ENCODE assay signal across 10 cellular contexts in genomic region chr20:58514321-58515239, GRCh38. TPM values are rescaled to one million over a fixed set of nuclear protein-coding genes. Genes with fewer than 3 reads are reported as not detected.
DNase-seq lines count a peak whose midpoint lies in the region; ATAC-seq and TF ChIP-seq lines count a peak whose summit lies in the region.
"Had no signal": no experiment of that assay in that cellular context is flagged by ENCODE, and none has a peak within 500 bp of the region (broad histone marks: within the 10 kb centered on the region; RNA-seq: fewer than 3 reads in every experiment).

No MANE protein-coding gene starts in this region.

- intact Hi-C loops in esophagus squamous epithelium (cut with DNase I), result no loop called here
- intact Hi-C loops in aorta (cut with DNase I), result loop anchor here (5.0 to 10.0 kb wide), 2 partner anchors 58 to 140 kb away; partner anchors contain the start of gene STX16 (in 1 of the 2)

- H3F3A ChIP-seq in SK-N-SH (replicated peaks; ENCODE audit: insufficient read depth), result no peaks in the 10 kb centered on the region

- H3K36me3 ChIP-seq in SK-N-SH (replicated peaks in 1 of 2; ENCODE audit: control insufficient read depth in 1 of 2, insufficient read depth in 2 of 2, low read length in 1 of 2) (no peaks in the 10 kb centered on the region), esophagus squamous epithelium (no peaks in the 10 kb centered on the region), aorta (ENCODE audit: control insufficient read depth in 1 of 2, insufficient read depth in 2 of 2, low read length in 1 of 2) (no peaks in the 10 kb centered on the region)

- ATAC-seq in SK-N-SH treated with all-trans-retinoic acid at 6 μM for 48 hours (no peak), aorta (ENCODE audit: low FRiP score) (peak; percentile 27), GM21619 (IDR thresholded peaks at IDR 0.05; ENCODE audit: unreplicated experiment) (no peak)
- ATAC-seq: activated CD4-positive, CD25-positive, alpha-beta regulatory T cell treated with anti-CD3 and anti-CD28 coated beads, Interleukin-2, amount 50 U/mL, for 24 hours had no signal

- no peaks in the 10 kb centered on the region for H4K20me1 ChIP-seq in SK-N-SH (ENCODE audit: insufficient read depth)

- 96% methylated on average over 45 of the region's 74 CpGs for WGBS in SK-N-SH (ENCODE audit: low lambda C conversion rate)
- 0 to 1% methylated on average over 1 to 16 of the region's 74 CpGs for WGBS in esophagus squamous epithelium, 2 donors
- 22 to 29% methylated on average over 56 to 74 of the region's 74 CpGs for WGBS in aorta, 2 donors

- H3K9me2 ChIP-seq in SK-N-SH, result no peaks in the 10 kb centered on the region

- no peak for TF ChIP-seq RAD21 in SK-N-SH (IDR thresholded peaks at IDR 0.05; ENCODE audit: low read length)

- TF ChIP-seq POLR2A in esophagus squamous epithelium (IDR thresholded peaks at IDR 0.05), result no peak

- CTCF ChIA-PET in SK-N-SH (lab: Yijun Ruan, JAX), result interaction anchor here (0.8 kb wide), 1 partner anchor 65 kb away, joined by 3 read pairs; no protein-coding TSS in a partner anchor

- no peak for TF ChIP-seq CTCF in SK-N-SH (IDR thresholded peaks at IDR 0.05)
- no peak for TF ChIP-seq CTCF in esophagus squamous epithelium (IDR thresholded peaks at IDR 0.05)

- H3K9ac ChIP-seq in SK-N-SH, result no peak overlapping the region

- H3K27ac ChIP-seq in SK-N-SH (ENCODE audit: low read depth in 2 of 2, low read length in 1 of 2) (no peak overlapping the region), esophagus squamous epithelium (no peak overlapping the region), aorta (ENCODE audit: low read depth in 1 of 2, low read length in 2 of 2) (no peak overlapping the region)
- H3K27ac ChIP-seq: A549 had no signal

- H3K4me2 ChIP-seq in SK-N-SH, result 0 out of 2 replicates have a peak overlapping the region, but pooled peaks have one; percentile 17

- H3K27me3 ChIP-seq in SK-N-SH (ENCODE audit: insufficient read depth), result no peaks in the 10 kb centered on the region
- peaks cover 0 to 48% (median 3%) of the 10 kb centered on the region in 4 donors for H3K27me3 ChIP-seq in esophagus squamous epithelium
- H3K27me3 ChIP-seq in aorta (ENCODE audit: control insufficient read depth in 1 of 2, insufficient read depth in 2 of 2, low read length in 1 of 2), result no peaks in the 10 kb centered on the region

- no peak for TF ChIP-seq EP300 in SK-N-SH (IDR thresholded peaks at IDR 0.05; ENCODE audit: borderline replicate concordance in 1 of 2, low read depth in 1 of 2, low read length in 1 of 2)

- DNase-seq in SK-N-SH (no peak), esophagus squamous epithelium (lab: John Stamatoyannopoulos, UW) (no peak), mesenteric fat pad (ENCODE audit: low spot score) (peak; percentile 72), aorta (no peak), amniotic stem cell (lab: John Stamatoyannopoulos, UW) (no peak)
- no peak for DNase-seq in activated CD4-positive, alpha-beta T cell treated with anti-CD3 and anti-CD28 coated beads for 4 hours

- POLR2A ChIA-PET in SK-N-SH (lab: Yijun Ruan, JAX), result no interaction called here

- H3K9me3 ChIP-seq in SK-N-SH, result no peaks in the 10 kb centered on the region
- H3K9me3 ChIP-seq in esophagus squamous epithelium, result no peaks in the 10 kb centered on the region
- no peaks in the 10 kb centered on the region for H3K9me3 ChIP-seq in aorta (ENCODE audit: control insufficient read depth, low read length)
- H3K9me3 ChIP-seq: A549 had no signal

- H3K79me2 ChIP-seq in SK-N-SH (ENCODE audit: insufficient read depth), result no peaks in the 10 kb centered on the region

- H3K4me1 ChIP-seq in SK-N-SH (ENCODE audit: control insufficient read depth in 1 of 2, insufficient read depth in 2 of 2, low read depth in 1 of 2, low read length in 1 of 2), result peaks cover 0 to 26% of the 10 kb centered on the region in 2 experiments; a peak in 2 of 4 replicates
- peaks cover 6 to 19% (median 12%) of the 10 kb centered on the region in 3 donors for H3K4me1 ChIP-seq in esophagus squamous epithelium
- no peaks in the 10 kb centered on the region for H3K4me1 ChIP-seq in aorta (ENCODE audit: control insufficient read depth in 1 of 2, insufficient read depth in 2 of 2, low read length in 2 of 2)
- H3K4me1 ChIP-seq: A549 had no signal

- H2AFZ ChIP-seq in SK-N-SH (ENCODE audit: low read depth), result no peak overlapping the region

- H3K4me3 ChIP-seq in SK-N-SH (ENCODE audit: low read depth in 2 of 2, low read length in 1 of 2), result no peak overlapping the region
- peak overlapping the region in 3 of 4 donors; percentile 25 to 51 (median 40) for H3K4me3 ChIP-seq in esophagus squamous epithelium
- H3K4me3 ChIP-seq in aorta (ENCODE audit: low read length in 2 of 2), result peak overlapping the region; percentile 5 to 56
- H3K4me3 ChIP-seq: A549 had no signal

TF ChIP-seq in SK-N-SH, 30 proteins besides CTCF, POLR2A, EP300 and RAD21 (continues in another document):
- TF ChIP-seq REST (IDR thresholded peaks at IDR 0.05; ENCODE audit: low read depth, low read length) (no peak), TCF12 (IDR thresholded peaks at IDR 0.05) (no peak)
- TF ChIP-seq, protein P1, sequence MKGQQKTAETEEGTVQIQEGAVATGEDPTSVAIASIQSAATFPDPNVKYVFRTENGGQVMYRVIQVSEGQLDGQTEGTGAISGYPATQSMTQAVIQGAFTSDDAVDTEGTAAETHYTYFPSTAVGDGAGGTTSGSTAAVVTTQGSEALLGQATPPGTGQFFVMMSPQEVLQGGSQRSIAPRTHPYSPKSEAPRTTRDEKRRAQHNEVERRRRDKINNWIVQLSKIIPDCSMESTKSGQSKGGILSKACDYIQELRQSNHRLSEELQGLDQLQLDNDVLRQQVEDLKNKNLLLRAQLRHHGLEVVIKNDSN (IDR thresholded peaks at IDR 0.05; ENCODE audit: borderline replicate concordance, low read depth), result no peak

TF ChIP-seq in SK-N-SH treated with all-trans-retinoic acid at 6 μM for 48 hours, 23 proteins besides CTCF, POLR2A, EP300 and RAD21:
- no peak for TF ChIP-seq ESRRG (CRISPR knock-in tag; IDR thresholded peaks at IDR 0.05)
TF ChIP-seq in SK-N-SH treated with all-trans-retinoic acid at 6 μM for 48 hours: peak in this region for 0.

RNA-seq across cellular contexts. Expression of gene APCDD1L, which starts 0.6 kb away (rescaled TPM):
- polyA plus RNA-seq in SK-N-SH (2012; rRNA removed), result 0.31 and 0.99 TPM in 2 replicates
- 0.36 and 0.47 TPM in 2 replicates for polyA plus RNA-seq in SK-N-SH (2012; cell fraction: cytosol; rRNA removed)
- polyA plus RNA-seq in SK-N-SH (2012; cell fraction: nucleus; rRNA removed), result 0.60 and 0.76 TPM in 2 replicates
- under 1 TPM in 3 of 4 donors, not detected in 1; 0.38 to 0.44 (median 0.41) TPM for total RNA-seq in esophagus squamous epithelium
- not detected for total RNA-seq in mesenteric fat pad
- total RNA-seq in aorta, result 10 to 100 TPM in 1 of 2 donors, 1 to 10 TPM in 1; 1.7 to 14.6 TPM
- polyA plus RNA-seq in aorta, result 1 to 10 TPM; 1.3 to 2.4 TPM
- polyA plus RNA-seq: A549 had no signal

Comparison
In these comparisons a context has a peak if more than half of its experiments do, and no peak if none do; other contexts are left out.
1. H3K4me3 ChIP-seq: peak in esophagus squamous epithelium (3 of 4) and aorta (2 of 2); none in SK-N-SH (0 of 2).